Comparison of ENCODE assay signal across 2 cellular contexts in genomic region chr18:24214913-24215312, GRCh38.
TF ChIP-seq lines count a peak whose summit lies in the region.

No MANE protein-coding gene starts in this region.

TF ChIP-seq in SK-N-SH, 30 proteins besides CTCF, POLR2A, EP300 and RAD21 (continued from another document):
- TF ChIP-seq, protein P1, sequence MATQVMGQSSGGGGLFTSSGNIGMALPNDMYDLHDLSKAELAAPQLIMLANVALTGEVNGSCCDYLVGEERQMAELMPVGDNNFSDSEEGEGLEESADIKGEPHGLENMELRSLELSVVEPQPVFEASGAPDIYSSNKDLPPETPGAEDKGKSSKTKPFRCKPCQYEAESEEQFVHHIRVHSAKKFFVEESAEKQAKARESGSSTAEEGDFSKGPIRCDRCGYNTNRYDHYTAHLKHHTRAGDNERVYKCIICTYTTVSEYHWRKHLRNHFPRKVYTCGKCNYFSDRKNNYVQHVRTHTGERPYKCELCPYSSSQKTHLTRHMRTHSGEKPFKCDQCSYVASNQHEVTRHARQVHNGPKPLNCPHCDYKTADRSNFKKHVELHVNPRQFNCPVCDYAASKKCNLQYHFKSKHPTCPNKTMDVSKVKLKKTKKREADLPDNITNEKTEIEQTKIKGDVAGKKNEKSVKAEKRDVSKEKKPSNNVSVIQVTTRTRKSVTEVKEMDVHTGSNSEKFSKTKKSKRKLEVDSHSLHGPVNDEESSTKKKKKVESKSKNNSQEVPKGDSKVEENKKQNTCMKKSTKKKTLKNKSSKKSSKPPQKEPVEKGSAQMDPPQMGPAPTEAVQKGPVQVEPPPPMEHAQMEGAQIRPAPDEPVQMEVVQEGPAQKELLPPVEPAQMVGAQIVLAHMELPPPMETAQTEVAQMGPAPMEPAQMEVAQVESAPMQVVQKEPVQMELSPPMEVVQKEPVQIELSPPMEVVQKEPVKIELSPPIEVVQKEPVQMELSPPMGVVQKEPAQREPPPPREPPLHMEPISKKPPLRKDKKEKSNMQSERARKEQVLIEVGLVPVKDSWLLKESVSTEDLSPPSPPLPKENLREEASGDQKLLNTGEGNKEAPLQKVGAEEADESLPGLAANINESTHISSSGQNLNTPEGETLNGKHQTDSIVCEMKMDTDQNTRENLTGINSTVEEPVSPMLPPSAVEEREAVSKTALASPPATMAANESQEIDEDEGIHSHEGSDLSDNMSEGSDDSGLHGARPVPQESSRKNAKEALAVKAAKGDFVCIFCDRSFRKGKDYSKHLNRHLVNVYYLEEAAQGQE (IDR thresholded peaks at IDR 0.05; ENCODE audit: low read depth, low read length) = no peak
- TF ChIP-seq USF1 (IDR thresholded peaks at IDR 0.05; ENCODE audit: borderline replicate concordance, low read depth) (no peak), EZH2phosphoT487 (IDR thresholded peaks at IDR 0.05; ENCODE audit: borderline replicate concordance, low read depth) (no peak), POLR2AphosphoS5 (IDR thresholded peaks at IDR 0.05; ENCODE audit: low read depth, low read length) (no peak), ZBTB33 (IDR thresholded peaks at IDR 0.05; ENCODE audit: borderline replicate concordance, low read depth) (no peak), CHD2 (IDR thresholded peaks at IDR 0.05; ENCODE audit: low read length, partially characterized antibody) (no peak), ELF1 (IDR thresholded peaks at IDR 0.05) (no peak), RXRA (IDR thresholded peaks at IDR 0.05; ENCODE audit: borderline replicate concordance, low read depth) (no peak), GATA2 (CRISPR knock-in tag; IDR thresholded peaks at IDR 0.05) (no peak), SMC3 (IDR thresholded peaks at IDR 0.05; ENCODE audit: low read depth, low read length) (no peak), RCOR1 (IDR thresholded peaks at IDR 0.05; ENCODE audit: low read length) (no peak)
- TF ChIP-seq, protein P2, sequence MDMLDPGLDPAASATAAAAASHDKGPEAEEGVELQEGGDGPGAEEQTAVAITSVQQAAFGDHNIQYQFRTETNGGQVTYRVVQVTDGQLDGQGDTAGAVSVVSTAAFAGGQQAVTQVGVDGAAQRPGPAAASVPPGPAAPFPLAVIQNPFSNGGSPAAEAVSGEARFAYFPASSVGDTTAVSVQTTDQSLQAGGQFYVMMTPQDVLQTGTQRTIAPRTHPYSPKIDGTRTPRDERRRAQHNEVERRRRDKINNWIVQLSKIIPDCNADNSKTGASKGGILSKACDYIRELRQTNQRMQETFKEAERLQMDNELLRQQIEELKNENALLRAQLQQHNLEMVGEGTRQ (IDR thresholded peaks at IDR 0.05; ENCODE audit: borderline replicate concordance, low read depth, low read length) = no peak

TF ChIP-seq in SK-N-SH treated with all-trans-retinoic acid at 6 μM for 48 hours, 23 proteins besides CTCF, POLR2A, EP300 and RAD21 (continued from another document):
- TF ChIP-seq, protein P3, sequence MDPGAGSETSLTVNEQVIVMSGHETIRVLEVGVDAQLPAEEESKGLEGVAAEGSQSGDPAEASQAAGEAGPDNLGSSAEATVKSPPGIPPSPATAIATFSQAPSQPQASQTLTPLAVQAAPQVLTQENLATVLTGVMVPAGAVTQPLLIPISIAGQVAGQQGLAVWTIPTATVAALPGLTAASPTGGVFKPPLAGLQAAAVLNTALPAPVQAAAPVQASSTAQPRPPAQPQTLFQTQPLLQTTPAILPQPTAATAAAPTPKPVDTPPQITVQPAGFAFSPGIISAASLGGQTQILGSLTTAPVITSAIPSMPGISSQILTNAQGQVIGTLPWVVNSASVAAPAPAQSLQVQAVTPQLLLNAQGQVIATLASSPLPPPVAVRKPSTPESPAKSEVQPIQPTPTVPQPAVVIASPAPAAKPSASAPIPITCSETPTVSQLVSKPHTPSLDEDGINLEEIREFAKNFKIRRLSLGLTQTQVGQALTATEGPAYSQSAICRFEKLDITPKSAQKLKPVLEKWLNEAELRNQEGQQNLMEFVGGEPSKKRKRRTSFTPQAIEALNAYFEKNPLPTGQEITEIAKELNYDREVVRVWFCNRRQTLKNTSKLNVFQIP (CRISPR knock-in tag; IDR thresholded peaks at IDR 0.05; ENCODE audit: borderline replicate concordance, low read depth) = no peak
